13 cellular contexts compared by ENCODE assay signal in the genomic region with DNA sequence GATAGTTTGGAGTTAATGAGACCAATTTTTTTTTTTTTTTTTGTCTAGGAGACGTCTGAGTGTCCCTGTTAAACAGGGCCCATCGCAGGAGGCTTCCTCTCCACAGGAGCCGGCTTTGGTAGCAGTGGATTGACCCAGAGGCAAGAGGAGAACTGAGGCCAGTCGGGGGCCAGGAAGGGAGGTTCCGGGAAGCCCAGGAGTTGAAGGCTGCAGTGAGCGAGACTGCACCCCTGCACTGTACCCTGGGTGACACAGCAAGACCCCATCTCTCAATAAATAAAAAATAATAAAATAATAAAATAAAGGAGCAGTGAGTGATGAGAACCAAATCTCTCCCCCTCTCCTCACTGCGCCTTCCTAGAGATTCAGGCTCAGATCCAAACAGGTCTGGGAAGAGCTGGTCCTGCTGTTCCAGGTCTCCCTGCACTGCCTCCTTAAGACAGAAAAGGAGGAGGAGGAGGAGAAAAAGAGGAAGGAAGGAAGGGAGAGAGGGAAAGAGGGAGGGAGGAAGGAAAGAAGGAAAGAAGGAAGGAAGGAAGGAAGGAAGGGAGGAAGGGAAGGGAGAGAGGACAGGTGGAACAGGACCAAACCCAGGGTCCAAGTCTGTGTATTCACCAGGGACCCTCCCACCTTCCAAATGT. TPM values are rescaled to one million over a fixed set of nuclear protein-coding genes. Genes with fewer than 3 reads are reported as not detected.
"Had no signal": no experiment of that assay in that cellular context is flagged by ENCODE, and none has a peak within 500 bp of the region (broad histone marks: within the 10 kb centered on the region; RNA-seq: fewer than 3 reads in every experiment).

No MANE protein-coding gene starts in this region.

- DNase-seq: activated CD4-positive, alpha-beta memory T cell treated with anti-CD3 and anti-CD28 coated beads for 36 hours; activated CD4-positive, CD25-positive, alpha-beta regulatory T cell treated with anti-CD3 and anti-CD28 coated beads, Interleukin-2, amount 50 U/mL, for 72 hours; activated naive CD4-positive, alpha-beta T cell; activated T-cell treated with anti-CD3 and anti-CD28 coated beads, Interleukin-2, amount 50 U/mL, for 72 hours; cortex of kidney; effector memory CD4-positive, alpha-beta T cell; kidney glomerular epithelial cell; thyroid gland had no signal

- H3K4me2 ChIP-seq: smooth muscle cell had no signal

- H3K27ac Mint-ChIP-seq: activated CD4-positive, alpha-beta memory T cell treated with anti-CD3 and anti-CD28 coated beads for 36 hours; activated T-cell treated with anti-CD3 and anti-CD28 coated beads, Interleukin-2, amount 50 U/mL, for 72 hours; stimulated activated effector memory CD8-positive, alpha-beta T cell treated with anti-CD3 and anti-CD28 coated beads, Interleukin-12 subunit alpha, Interleukin-12 subunit beta, amount 100 ng/mL, for 72 hours had no signal

- H3K36me3 ChIP-seq: right atrium auricular region, thyroid gland, vagina had no signal

- H3K9me3 Mint-ChIP-seq: activated CD4-positive, alpha-beta memory T cell treated with anti-CD3 and anti-CD28 coated beads for 36 hours; activated T-cell treated with anti-CD3 and anti-CD28 coated beads, Interleukin-2, amount 50 U/mL, for 72 hours; stimulated activated effector memory CD8-positive, alpha-beta T cell treated with anti-CD3 and anti-CD28 coated beads, Interleukin-12 subunit alpha, Interleukin-12 subunit beta, amount 100 ng/mL, for 72 hours had no signal

- H3K4me3 Mint-ChIP-seq: activated CD4-positive, alpha-beta memory T cell treated with anti-CD3 and anti-CD28 coated beads for 36 hours; activated T-cell treated with anti-CD3 and anti-CD28 coated beads, Interleukin-2, amount 50 U/mL, for 72 hours; stimulated activated effector memory CD8-positive, alpha-beta T cell treated with anti-CD3 and anti-CD28 coated beads, Interleukin-12 subunit alpha, Interleukin-12 subunit beta, amount 100 ng/mL, for 72 hours had no signal

- H3K4me3 ChIP-seq: right atrium auricular region, smooth muscle cell, thyroid gland, vagina had no signal

- H3K36me3 Mint-ChIP-seq: activated CD4-positive, alpha-beta memory T cell treated with anti-CD3 and anti-CD28 coated beads for 36 hours; stimulated activated effector memory CD8-positive, alpha-beta T cell treated with anti-CD3 and anti-CD28 coated beads, Interleukin-12 subunit alpha, Interleukin-12 subunit beta, amount 100 ng/mL, for 72 hours had no signal

- H3K9me3 ChIP-seq: right atrium auricular region, thyroid gland, vagina had no signal

- H3K27ac ChIP-seq: right atrium auricular region, thyroid gland, vagina had no signal

RNA-seq across cellular contexts. Expression of a gene that starts 3.5 kb away (rescaled TPM):
- total RNA-seq: activated CD4-positive, alpha-beta memory T cell treated with anti-CD3 and anti-CD28 coated beads for 36 hours; cardiac septum; right atrium auricular region; smooth muscle cell; thyroid gland; vagina had no signal
- polyA plus RNA-seq: smooth muscle cell had no signal
